ENCODE assay signal across 1 cellular context in the genomic region with DNA sequence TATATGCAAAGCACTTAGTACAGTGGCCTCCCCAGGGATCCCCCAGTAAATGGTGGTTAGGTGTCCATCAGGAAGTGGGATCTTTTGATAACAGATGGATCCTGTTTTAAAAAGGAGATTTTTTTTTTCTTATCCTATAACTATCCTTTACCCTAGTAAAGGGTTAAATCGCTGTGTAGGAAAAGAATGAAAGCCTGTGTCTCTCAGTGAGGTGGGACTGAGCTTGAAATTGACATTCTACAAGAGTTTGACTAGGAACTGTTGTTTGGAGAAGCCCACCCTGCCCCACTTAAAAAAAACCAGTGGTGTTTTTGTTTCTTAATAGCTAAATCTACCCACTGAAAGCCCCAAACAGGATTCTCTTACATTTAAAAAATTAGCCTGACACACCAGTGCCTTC.
TF ChIP-seq lines count a peak whose summit lies in the region.

No MANE protein-coding gene starts in this region.

TF ChIP-seq in A549, 52 proteins besides CTCF, POLR2A, EP300 and RAD21 (continued from another document):
- TF ChIP-seq HMGXB4 (CRISPR knock-in tag; IDR thresholded peaks at IDR 0.05; ENCODE audit: borderline replicate concordance) (no peak), CHD2 (IDR thresholded peaks at IDR 0.05; ENCODE audit: low read length, partially characterized antibody) (no peak), RARB (CRISPR knock-in tag; IDR thresholded peaks at IDR 0.05) (no peak), NPAS2 (CRISPR knock-in tag; IDR thresholded peaks at IDR 0.05; ENCODE audit: borderline replicate concordance) (no peak)
